ENCODE assay signal across 8 cellular contexts in genomic region chr7:155380221-155380861, GRCh38.
DNase-seq lines count a peak whose midpoint lies in the region; ATAC-seq, FAIRE-seq and TF ChIP-seq lines count a peak whose summit lies in the region.

No MANE protein-coding gene starts in this region.

- H3K36me3 ChIP-seq in KMS-11 (ENCODE audit: insufficient read depth) (no peaks in the 10 kb centered on the region), osteoblast (ENCODE audit: insufficient read depth, low read length) (no peaks in the 10 kb centered on the region), thyroid gland (no peaks in the 10 kb centered on the region)

- no peaks in the 10 kb centered on the region for H3K9me3 Mint-ChIP-seq in activated T-helper 1 cell treated with anti-CD3 and anti-CD28 coated beads, Interleukin-12 subunit alpha, Interleukin-12 subunit beta, Interleukin-2, Interleukin-4 antibody, amounts not matched to agents 30 ng/mL and 10 ng/mL and 1 ng/mL, durations not matched to agents 14 hours and 24 hours and 36 hours

- 3 to 4% methylated on average over 18 of the region's 18 CpGs for WGBS in thyroid gland, 2 donors

- H3K4me1 Mint-ChIP-seq in activated T-helper 1 cell treated with anti-CD3 and anti-CD28 coated beads, Interleukin-12 subunit alpha, Interleukin-12 subunit beta, Interleukin-2, Interleukin-4 antibody, amounts not matched to agents 30 ng/mL and 10 ng/mL and 1 ng/mL, durations not matched to agents 14 hours and 24 hours and 36 hours (ENCODE audit: low read depth): peaks cover 27% of the 10 kb centered on the region

- H3K27ac ChIP-seq in KMS-11 (no peak overlapping the region), osteoblast (ENCODE audit: low read depth, low read length) (no peak overlapping the region), thyroid gland (no peak overlapping the region)

- no peak overlapping the region for H3K4me3 ChIP-seq in KMS-11 (IDR thresholded peaks at IDR 0.05; ENCODE audit: insufficient read depth, low read depth, low read length)
- no peak overlapping the region for H3K4me3 ChIP-seq in osteoblast (ENCODE audit: insufficient read depth, low read length)
- H3K4me3 ChIP-seq in thyroid gland (replicated peaks in 1 of 3): no peak overlapping the region

- peak; percentile 80 for DNase-seq in DMS79 treated with DMSO at 0.1 percent for 48 hours (lab: John Stamatoyannopoulos, UW)
- DNase-seq in RCC 7860 (ENCODE audit: low spot score): peak; percentile 38
- peak; percentile 47 for DNase-seq in activated T-helper 1 cell treated with anti-CD3 and anti-CD28 coated beads, Interleukin-12 subunit alpha, Interleukin-12 subunit beta, Interleukin-2, Interleukin-4 antibody, amounts not matched to agents 30 ng/mL and 10 ng/mL and 1 ng/mL, durations not matched to agents 14 hours and 24 hours and 36 hours (ENCODE audit: low spot score)
- DNase-seq in fibroblast of the conjunctiva (ENCODE audit: low read depth): peak; percentile 36
- DNase-seq in osteoblast (ENCODE audit: insufficient read length, low spot score, missing footprints): peak; percentile 98
- peak; percentile 68 to 72 for DNase-seq in thyroid gland

- H2AFZ ChIP-seq in KMS-11 (ENCODE audit: low read depth) (no peak overlapping the region), osteoblast (ENCODE audit: low read length) (no peak overlapping the region)

- peaks cover 69% of the 10 kb centered on the region for H3K27me3 Mint-ChIP-seq in activated T-helper 1 cell treated with anti-CD3 and anti-CD28 coated beads, Interleukin-12 subunit alpha, Interleukin-12 subunit beta, Interleukin-2, Interleukin-4 antibody, amounts not matched to agents 30 ng/mL and 10 ng/mL and 1 ng/mL, durations not matched to agents 14 hours and 24 hours and 36 hours (ENCODE audit: insufficient read depth)

- H3K4me2 ChIP-seq in KMS-11: no peak overlapping the region
- H3K4me2 ChIP-seq in osteoblast (ENCODE audit: insufficient read depth, low read length): no peak overlapping the region

- no peaks in the 10 kb centered on the region for H3K9me3 ChIP-seq in osteoblast (ENCODE audit: low read depth, low read length)
- no peaks in the 10 kb centered on the region for H3K9me3 ChIP-seq in thyroid gland

- TF ChIP-seq POLR2A in thyroid gland (IDR thresholded peaks at IDR 0.05): no peak

- FAIRE-seq in RCC 7860 (lab: Jason Lieb, UNC): no peak

- intact Hi-C loops in activated T-helper 1 cell treated with anti-CD3 and anti-CD28 coated beads, Interleukin-12 subunit alpha, Interleukin-12 subunit beta, Interleukin-2, Interleukin-4 antibody, amounts not matched to agents 30 ng/mL and 10 ng/mL and 1 ng/mL, durations not matched to agents 14 hours and 24 hours and 36 hours (cut with micrococcal nuclease): loop anchor here (2.0 kb wide), 2 partner anchors 72 to 128 kb away; no protein-coding TSS in a partner anchor
- intact Hi-C loops in thyroid gland (cut with DNase I): no loop called here

- peak; percentile 86 for TF ChIP-seq CTCF in KMS-11 (conservative IDR thresholded peaks at IDR 0.05; ENCODE audit: low read depth, low read length)
- peak; percentile 76 for TF ChIP-seq CTCF in osteoblast (IDR thresholded peaks at IDR 0.05; ENCODE audit: extremely low read depth, low read depth, low read length)
- TF ChIP-seq CTCF in thyroid gland (IDR thresholded peaks at IDR 0.05): peak; percentile 41 to 78 (median 64)

- H3K9ac ChIP-seq in KMS-11: no peak overlapping the region

- H4K20me1 ChIP-seq in KMS-11 (ENCODE audit: insufficient read depth): no peaks in the 10 kb centered on the region
- peaks cover 2% of the 10 kb centered on the region for H4K20me1 ChIP-seq in osteoblast (ENCODE audit: insufficient read depth, low read length)

- H3K27ac Mint-ChIP-seq in activated T-helper 1 cell treated with anti-CD3 and anti-CD28 coated beads, Interleukin-12 subunit alpha, Interleukin-12 subunit beta, Interleukin-2, Interleukin-4 antibody, amounts not matched to agents 30 ng/mL and 10 ng/mL and 1 ng/mL, durations not matched to agents 14 hours and 24 hours and 36 hours: peak overlapping the region; percentile 2

- H3K36me3 Mint-ChIP-seq in activated T-helper 1 cell treated with anti-CD3 and anti-CD28 coated beads, Interleukin-12 subunit alpha, Interleukin-12 subunit beta, Interleukin-2, Interleukin-4 antibody, amounts not matched to agents 30 ng/mL and 10 ng/mL and 1 ng/mL, durations not matched to agents 14 hours and 24 hours and 36 hours (ENCODE audit: low read depth): no peaks in the 10 kb centered on the region

- H3K4me1 ChIP-seq in KMS-11 (ENCODE audit: low read depth, poor library complexity, severe bottlenecking) (no peaks in the 10 kb centered on the region), osteoblast (ENCODE audit: insufficient read depth, low read length) (no peaks in the 10 kb centered on the region), thyroid gland (peaks cover 16 to 40% of the 10 kb centered on the region in 2 donors)

- H3K4me3 Mint-ChIP-seq in activated T-helper 1 cell treated with anti-CD3 and anti-CD28 coated beads, Interleukin-12 subunit alpha, Interleukin-12 subunit beta, Interleukin-2, Interleukin-4 antibody, amounts not matched to agents 30 ng/mL and 10 ng/mL and 1 ng/mL, durations not matched to agents 14 hours and 24 hours and 36 hours: no peak overlapping the region

- H3K27me3 ChIP-seq in KMS-11 (ENCODE audit: insufficient read depth, low read depth): peaks cover 73% of the 10 kb centered on the region; the same call in 1 of the 2 replicates
- H3K27me3 ChIP-seq in osteoblast (ENCODE audit: insufficient read depth, low read length): peaks cover 87% of the 10 kb centered on the region
- H3K27me3 ChIP-seq in thyroid gland: peaks cover 67% of the 10 kb centered on the region

- peak; percentile 78 for ATAC-seq in GM21717 (IDR thresholded peaks at IDR 0.05; ENCODE audit: unreplicated experiment)

- H3K79me2 ChIP-seq in KMS-11 (ENCODE audit: insufficient read depth, low read depth): no peaks in the 10 kb centered on the region
- no peaks in the 10 kb centered on the region for H3K79me2 ChIP-seq in osteoblast (ENCODE audit: insufficient read depth, low read length)

Comparison
In these comparisons a context has a peak if more than half of its experiments do, and no peak if none do; other contexts are left out.
1. DNase-seq: peak in every context shown above with its lines; median percentile 98 in osteoblast; 80 in DMS79 treated with DMSO at 0.1 percent for 48 hours; 70 in thyroid gland; 47 in activated T-helper 1 cell treated with anti-CD3 and anti-CD28 coated beads, Interleukin-12 subunit alpha, Interleukin-12 subunit beta, Interleukin-2, Interleukin-4 antibody, amounts not matched to agents 30 ng/mL and 10 ng/mL and 1 ng/mL, durations not matched to agents 14 hours and 24 hours and 36 hours; 38 in RCC 7860; 36 in fibroblast of the conjunctiva.